2 cellular contexts compared by ENCODE assay signal in genomic region chr10:35440016-35440415, GRCh38.
TF ChIP-seq lines count a peak whose summit lies in the region.

No MANE protein-coding gene starts in this region.

TF ChIP-seq in K562, 482 proteins besides CTCF, POLR2A, EP300 and RAD21:
- TF ChIP-seq MIER1 (IDR thresholded peaks at IDR 0.05; ENCODE audit: low read depth) (no peak), GTF2E2 (tag; IDR thresholded peaks at IDR 0.05) (no peak), DACH1 (IDR thresholded peaks at IDR 0.05; ENCODE audit: partially characterized antibody) (no peak), NCOA2 (IDR thresholded peaks at IDR 0.05; ENCODE audit: partially characterized antibody in 2 of 2) (no peak), PHTF2 (CRISPR knock-in tag; IDR thresholded peaks at IDR 0.05) (no peak), PPARD (CRISPR knock-in tag; IDR thresholded peaks at IDR 0.05) (no peak), MAFK (IDR thresholded peaks at IDR 0.05; ENCODE audit: low read length) (no peak)
- TF ChIP-seq, protein P1, sequence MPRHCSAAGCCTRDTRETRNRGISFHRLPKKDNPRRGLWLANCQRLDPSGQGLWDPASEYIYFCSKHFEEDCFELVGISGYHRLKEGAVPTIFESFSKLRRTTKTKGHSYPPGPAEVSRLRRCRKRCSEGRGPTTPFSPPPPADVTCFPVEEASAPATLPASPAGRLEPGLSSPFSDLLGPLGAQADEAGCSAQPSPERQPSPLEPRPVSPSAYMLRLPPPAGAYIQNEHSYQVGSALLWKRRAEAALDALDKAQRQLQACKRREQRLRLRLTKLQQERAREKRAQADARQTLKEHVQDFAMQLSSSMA (CRISPR knock-in tag; IDR thresholded peaks at IDR 0.05): no peak

TF ChIP-seq in H1, 55 proteins besides CTCF, POLR2A, EP300 and RAD21:
- TF ChIP-seq NRF1 (IDR thresholded peaks at IDR 0.05; ENCODE audit: low read depth, low read length) (no peak), RXRA (IDR thresholded peaks at IDR 0.05; ENCODE audit: insufficient read depth, low read depth, low read length) (no peak), TEAD4 (IDR thresholded peaks at IDR 0.05; ENCODE audit: low read depth, low read length) (no peak), SIRT6 (IDR thresholded peaks at IDR 0.05; ENCODE audit: low read length) (no peak), ZNF274 (IDR thresholded peaks at IDR 0.05; ENCODE audit: borderline replicate concordance, extremely low read depth, low read length) (no peak), FOSL1 (IDR thresholded peaks at IDR 0.05; ENCODE audit: insufficient read depth, low read depth, low read length) (no peak), RBBP5 (IDR thresholded peaks at IDR 0.05; ENCODE audit: borderline replicate concordance, low read depth, low read length) (no peak), TCF12 (IDR thresholded peaks at IDR 0.05; ENCODE audit: low read depth, low read length) (no peak), MAX (IDR thresholded peaks at IDR 0.05) (no peak), E2F6 (IDR thresholded peaks at IDR 0.05) (no peak), PHF8 (conservative IDR thresholded peaks at IDR 0.05; ENCODE audit: low read depth, low read length) (no peak), TAF7 (optimal IDR thresholded peaks at IDR 0.05; ENCODE audit: borderline replicate concordance, low read depth, low read length) (no peak), POLR2AphosphoS5 (IDR thresholded peaks at IDR 0.05; ENCODE audit: low read depth, low read length) (no peak), CBX5 (IDR thresholded peaks at IDR 0.05; ENCODE audit: low read depth, low read length) (no peak), TBP (IDR thresholded peaks at IDR 0.05; ENCODE audit: low read depth, low read length) (no peak)
- TF ChIP-seq, protein P2, sequence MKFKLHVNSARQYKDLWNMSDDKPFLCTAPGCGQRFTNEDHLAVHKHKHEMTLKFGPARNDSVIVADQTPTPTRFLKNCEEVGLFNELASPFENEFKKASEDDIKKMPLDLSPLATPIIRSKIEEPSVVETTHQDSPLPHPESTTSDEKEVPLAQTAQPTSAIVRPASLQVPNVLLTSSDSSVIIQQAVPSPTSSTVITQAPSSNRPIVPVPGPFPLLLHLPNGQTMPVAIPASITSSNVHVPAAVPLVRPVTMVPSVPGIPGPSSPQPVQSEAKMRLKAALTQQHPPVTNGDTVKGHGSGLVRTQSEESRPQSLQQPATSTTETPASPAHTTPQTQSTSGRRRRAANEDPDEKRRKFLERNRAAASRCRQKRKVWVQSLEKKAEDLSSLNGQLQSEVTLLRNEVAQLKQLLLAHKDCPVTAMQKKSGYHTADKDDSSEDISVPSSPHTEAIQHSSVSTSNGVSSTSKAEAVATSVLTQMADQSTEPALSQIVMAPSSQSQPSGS (IDR thresholded peaks at IDR 0.05; ENCODE audit: low read length): no peak
